Comparison of ENCODE assay signal across 1 cellular context in genomic region chr12:10613334-10614055, GRCh38.
TF ChIP-seq lines count a peak whose summit lies in the region.

TSS of gene MAGOHB (minus strand) at chr12:10613609. CDS start at chr12:10613532, 77 bp downstream.

TF ChIP-seq in HEK293, 187 proteins besides CTCF, POLR2A, EP300 and RAD21 (continued from another document and continues in another):
- peak; percentile 58 for TF ChIP-seq ZBTB11 (tag by site-specific recombination; conservative IDR thresholded peaks at IDR 0.05; ENCODE audit: low read depth)
- peak; percentile 98 for TF ChIP-seq ZBTB17 (tag by site-specific recombination; IDR thresholded peaks at IDR 0.05)
- TF ChIP-seq YY2 (tag by site-specific recombination; IDR thresholded peaks at IDR 0.05), result peak; percentile 91
- peak; percentile 66; the same call in 1 of the 2 replicates for TF ChIP-seq ZBTB20 (tag by site-specific recombination; IDR thresholded peaks at IDR 0.05)
- peak; percentile 79; the same call in 1 of the 2 replicates for TF ChIP-seq ZNF610 (tag by site-specific recombination; IDR thresholded peaks at IDR 0.05; ENCODE audit: borderline replicate concordance)
- TF ChIP-seq, protein P1, sequence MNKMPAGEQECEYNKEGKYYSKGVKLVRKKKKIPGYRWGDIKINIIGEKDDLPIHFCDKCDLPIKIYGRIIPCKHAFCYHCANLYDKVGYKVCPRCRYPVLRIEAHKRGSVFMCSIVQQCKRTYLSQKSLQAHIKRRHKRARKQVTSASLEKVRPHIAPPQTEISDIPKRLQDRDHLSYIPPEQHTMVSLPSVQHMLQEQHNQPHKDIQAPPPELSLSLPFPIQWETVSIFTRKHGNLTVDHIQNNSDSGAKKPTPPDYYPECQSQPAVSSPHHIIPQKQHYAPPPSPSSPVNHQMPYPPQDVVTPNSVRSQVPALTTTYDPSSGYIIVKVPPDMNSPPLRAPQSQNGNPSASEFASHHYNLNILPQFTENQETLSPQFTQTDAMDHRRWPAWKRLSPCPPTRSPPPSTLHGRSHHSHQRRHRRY (tag by site-specific recombination; IDR thresholded peaks at IDR 0.05), result 0 out of 2 replicates have a peak, but pooled peaks have one; percentile 52
- peak; percentile 92 for TF ChIP-seq ZNF2 (tag by site-specific recombination; IDR thresholded peaks at IDR 0.05)
- peak; percentile 62 for TF ChIP-seq SP2 (tag by site-specific recombination; IDR thresholded peaks at IDR 0.05)
- no peak for TF ChIP-seq PRDM10 (tag by site-specific recombination; IDR thresholded peaks at IDR 0.05)
- TF ChIP-seq ZNF133 (tag by site-specific recombination; IDR thresholded peaks at IDR 0.05), result no peak
- no peak for TF ChIP-seq ZNF747 (tag by site-specific recombination; IDR thresholded peaks at IDR 0.05)
- TF ChIP-seq, protein P2, sequence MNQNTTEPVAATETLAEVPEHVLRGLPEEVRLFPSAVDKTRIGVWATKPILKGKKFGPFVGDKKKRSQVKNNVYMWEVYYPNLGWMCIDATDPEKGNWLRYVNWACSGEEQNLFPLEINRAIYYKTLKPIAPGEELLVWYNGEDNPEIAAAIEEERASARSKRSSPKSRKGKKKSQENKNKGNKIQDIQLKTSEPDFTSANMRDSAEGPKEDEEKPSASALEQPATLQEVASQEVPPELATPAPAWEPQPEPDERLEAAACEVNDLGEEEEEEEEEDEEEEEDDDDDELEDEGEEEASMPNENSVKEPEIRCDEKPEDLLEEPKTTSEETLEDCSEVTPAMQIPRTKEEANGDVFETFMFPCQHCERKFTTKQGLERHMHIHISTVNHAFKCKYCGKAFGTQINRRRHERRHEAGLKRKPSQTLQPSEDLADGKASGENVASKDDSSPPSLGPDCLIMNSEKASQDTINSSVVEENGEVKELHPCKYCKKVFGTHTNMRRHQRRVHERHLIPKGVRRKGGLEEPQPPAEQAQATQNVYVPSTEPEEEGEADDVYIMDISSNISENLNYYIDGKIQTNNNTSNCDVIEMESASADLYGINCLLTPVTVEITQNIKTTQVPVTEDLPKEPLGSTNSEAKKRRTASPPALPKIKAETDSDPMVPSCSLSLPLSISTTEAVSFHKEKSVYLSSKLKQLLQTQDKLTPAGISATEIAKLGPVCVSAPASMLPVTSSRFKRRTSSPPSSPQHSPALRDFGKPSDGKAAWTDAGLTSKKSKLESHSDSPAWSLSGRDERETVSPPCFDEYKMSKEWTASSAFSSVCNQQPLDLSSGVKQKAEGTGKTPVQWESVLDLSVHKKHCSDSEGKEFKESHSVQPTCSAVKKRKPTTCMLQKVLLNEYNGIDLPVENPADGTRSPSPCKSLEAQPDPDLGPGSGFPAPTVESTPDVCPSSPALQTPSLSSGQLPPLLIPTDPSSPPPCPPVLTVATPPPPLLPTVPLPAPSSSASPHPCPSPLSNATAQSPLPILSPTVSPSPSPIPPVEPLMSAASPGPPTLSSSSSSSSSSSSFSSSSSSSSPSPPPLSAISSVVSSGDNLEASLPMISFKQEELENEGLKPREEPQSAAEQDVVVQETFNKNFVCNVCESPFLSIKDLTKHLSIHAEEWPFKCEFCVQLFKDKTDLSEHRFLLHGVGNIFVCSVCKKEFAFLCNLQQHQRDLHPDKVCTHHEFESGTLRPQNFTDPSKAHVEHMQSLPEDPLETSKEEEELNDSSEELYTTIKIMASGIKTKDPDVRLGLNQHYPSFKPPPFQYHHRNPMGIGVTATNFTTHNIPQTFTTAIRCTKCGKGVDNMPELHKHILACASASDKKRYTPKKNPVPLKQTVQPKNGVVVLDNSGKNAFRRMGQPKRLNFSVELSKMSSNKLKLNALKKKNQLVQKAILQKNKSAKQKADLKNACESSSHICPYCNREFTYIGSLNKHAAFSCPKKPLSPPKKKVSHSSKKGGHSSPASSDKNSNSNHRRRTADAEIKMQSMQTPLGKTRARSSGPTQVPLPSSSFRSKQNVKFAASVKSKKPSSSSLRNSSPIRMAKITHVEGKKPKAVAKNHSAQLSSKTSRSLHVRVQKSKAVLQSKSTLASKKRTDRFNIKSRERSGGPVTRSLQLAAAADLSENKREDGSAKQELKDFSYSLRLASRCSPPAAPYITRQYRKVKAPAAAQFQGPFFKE (tag by site-specific recombination; IDR thresholded peaks at IDR 0.05; ENCODE audit: borderline replicate concordance), result peak; percentile 81; the same call in 1 of the 2 replicates
- TF ChIP-seq WT1 (tag by site-specific recombination; IDR thresholded peaks at IDR 0.05), result peak; percentile 72
- peak; percentile 85 for TF ChIP-seq ZBTB10 (tag by site-specific recombination; IDR thresholded peaks at IDR 0.05)
- peak; percentile 20 for TF ChIP-seq ZNF341 (tag by site-specific recombination; IDR thresholded peaks at IDR 0.05; ENCODE audit: low read depth)
- peak; percentile 21; the same call in 1 of the 2 replicates for TF ChIP-seq ZNF184 (tag by site-specific recombination; IDR thresholded peaks at IDR 0.05)
- TF ChIP-seq KLF17 (tag by site-specific recombination; IDR thresholded peaks at IDR 0.05), result peak; percentile 95
- no peak for TF ChIP-seq ZNF792 (tag by site-specific recombination; IDR thresholded peaks at IDR 0.05)
- TF ChIP-seq ZNF394 (tag by site-specific recombination; IDR thresholded peaks at IDR 0.05; ENCODE audit: borderline replicate concordance), result peak; percentile 85; the same call in 1 of the 2 replicates
- peak; percentile 87 for TF ChIP-seq KLF8 (tag by site-specific recombination; IDR thresholded peaks at IDR 0.05)
- peak; percentile 73 for TF ChIP-seq SP3 (tag by site-specific recombination; IDR thresholded peaks at IDR 0.05)
- TF ChIP-seq GLI4 (tag by site-specific recombination; IDR thresholded peaks at IDR 0.05), result 0 out of 2 replicates have a peak, but pooled peaks have one; percentile 61
- TF ChIP-seq ZNF10 (tag by site-specific recombination; IDR thresholded peaks at IDR 0.05), result peak; percentile 57; the same call in 1 of the 2 replicates
- peak; percentile 99 for TF ChIP-seq ZNF629 (tag by site-specific recombination; IDR thresholded peaks at IDR 0.05)
- no peak for TF ChIP-seq MYNN (tag by site-specific recombination; IDR thresholded peaks at IDR 0.05; ENCODE audit: borderline replicate concordance)
- TF ChIP-seq ZNF248 (tag by site-specific recombination; IDR thresholded peaks at IDR 0.05), result no peak
- TF ChIP-seq ZSCAN30 (tag by site-specific recombination; IDR thresholded peaks at IDR 0.05), result peak; percentile 44; the same call in 1 of the 2 replicates
- TF ChIP-seq ZNF146 (tag by site-specific recombination; IDR thresholded peaks at IDR 0.05), result peak; percentile 63
- TF ChIP-seq ZNF548 (tag by site-specific recombination; IDR thresholded peaks at IDR 0.05), result no peak
- peak; percentile 64; the same call in 1 of the 2 replicates for TF ChIP-seq ZNF777 (tag by site-specific recombination; IDR thresholded peaks at IDR 0.05; ENCODE audit: borderline replicate concordance)
- TF ChIP-seq ZSCAN23 (tag by site-specific recombination; IDR thresholded peaks at IDR 0.05), result peak; percentile 62; the same call in 1 of the 2 replicates
- no peak for TF ChIP-seq HOXA7 (CRISPR knock-in tag; IDR thresholded peaks at IDR 0.05; ENCODE audit: borderline replicate concordance)
- no peak for TF ChIP-seq KLF1 (tag by site-specific recombination; IDR thresholded peaks at IDR 0.05)
- TF ChIP-seq, protein P3, sequence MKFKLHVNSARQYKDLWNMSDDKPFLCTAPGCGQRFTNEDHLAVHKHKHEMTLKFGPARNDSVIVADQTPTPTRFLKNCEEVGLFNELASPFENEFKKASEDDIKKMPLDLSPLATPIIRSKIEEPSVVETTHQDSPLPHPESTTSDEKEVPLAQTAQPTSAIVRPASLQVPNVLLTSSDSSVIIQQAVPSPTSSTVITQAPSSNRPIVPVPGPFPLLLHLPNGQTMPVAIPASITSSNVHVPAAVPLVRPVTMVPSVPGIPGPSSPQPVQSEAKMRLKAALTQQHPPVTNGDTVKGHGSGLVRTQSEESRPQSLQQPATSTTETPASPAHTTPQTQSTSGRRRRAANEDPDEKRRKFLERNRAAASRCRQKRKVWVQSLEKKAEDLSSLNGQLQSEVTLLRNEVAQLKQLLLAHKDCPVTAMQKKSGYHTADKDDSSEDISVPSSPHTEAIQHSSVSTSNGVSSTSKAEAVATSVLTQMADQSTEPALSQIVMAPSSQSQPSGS (tag by site-specific recombination; IDR thresholded peaks at IDR 0.05; ENCODE audit: low read depth), result peak; percentile 100
- peak; percentile 70 for TF ChIP-seq HIC1 (tag by site-specific recombination; IDR thresholded peaks at IDR 0.05)
